ENCODE assay signal across 30 cellular contexts in the genomic region with DNA sequence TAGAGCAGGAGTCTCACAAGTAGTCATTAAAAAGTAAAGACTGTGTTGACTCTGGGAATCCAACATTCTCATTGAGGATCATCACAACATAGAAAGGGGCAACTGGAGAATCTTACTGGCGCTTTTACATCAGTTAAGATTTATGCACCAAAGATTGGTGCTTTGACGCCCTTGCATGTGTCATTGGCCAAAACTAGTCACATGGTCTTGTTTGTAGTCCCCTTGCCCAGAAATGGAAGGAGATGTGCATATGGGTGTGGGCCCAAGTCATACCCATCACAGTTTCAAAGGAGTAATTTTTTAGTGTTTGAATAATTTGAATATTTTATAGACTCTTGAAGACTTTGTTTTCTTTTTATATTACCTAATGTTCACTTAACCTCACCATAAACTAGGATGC.
"Had no signal": no experiment of that assay in that cellular context is flagged by ENCODE, and none has a peak within 500 bp of the region (broad histone marks: within the 10 kb centered on the region; RNA-seq: fewer than 3 reads in every experiment).

No MANE protein-coding gene starts in this region.

- H3K36me3 ChIP-seq: neutrophil, ovary, right lobe of liver, sigmoid colon, stomach, thoracic aorta, thyroid gland, tibial nerve, upper lobe of left lung, vagina had no signal

- H3K27me3 Mint-ChIP-seq: naive thymus-derived CD8-positive, alpha-beta T cell; natural killer cell treated with Interleukin-12 subunit alpha and Interleukin-12 subunit beta and Interleukin-15 and Interleukin-18, amount 100 ng/mL, for 72 hours; stimulated activated naive B cell treated with anti-CD40 and anti-IgM and Interleukin-4, amounts not matched to agents 10 μg/mL and 1 μg/mL and 100 μg/mL, for 72 hours; stimulated activated naive CD8-positive, alpha-beta T cell treated with anti-CD3 and anti-CD28 coated beads, Interleukin-15, Interleukin-2, amounts not matched to agents 100 ng/mL and 50 ng/mL, for 24 hours had no signal

- H3K9ac ChIP-seq: parathyroid adenoma had no signal

- H3K4me1 Mint-ChIP-seq: naive thymus-derived CD8-positive, alpha-beta T cell; neural crest cell; stimulated activated effector memory CD8-positive, alpha-beta T cell treated with anti-CD3 and anti-CD28 coated beads, Interleukin-12 subunit alpha, Interleukin-12 subunit beta, amount 100 ng/mL, for 72 hours; stimulated activated naive B cell treated with anti-CD40 and anti-IgM and Interleukin-4, amounts not matched to agents 10 μg/mL and 1 μg/mL and 100 μg/mL, for 72 hours had no signal

- H3K79me2 ChIP-seq: parathyroid adenoma had no signal

- H2AFZ ChIP-seq: parathyroid adenoma had no signal

- H3K36me3 Mint-ChIP-seq: naive thymus-derived CD8-positive, alpha-beta T cell; stimulated activated effector memory CD8-positive, alpha-beta T cell treated with anti-CD3 and anti-CD28 coated beads, Interleukin-12 subunit alpha, Interleukin-12 subunit beta, amount 100 ng/mL, for 72 hours; stimulated activated naive B cell treated with anti-CD40 and anti-IgM and Interleukin-4, amounts not matched to agents 10 μg/mL and 1 μg/mL and 100 μg/mL, for 72 hours had no signal

- DNase-seq: naive thymus-derived CD8-positive, alpha-beta T cell; nephron progenitor cell; nucleus accumbens; ovary; posterior cingulate gyrus; psoas muscle; right cardiac atrium; right lobe of liver; sigmoid colon; small intestine; stimulated activated CD4-positive, alpha-beta T cell treated with anti-CD3 and anti-CD28 coated beads, Interleukin-15, amount 100 ng/mL, for 24 hours; stimulated activated CD4-positive, alpha-beta T cell treated with anti-CD3 and anti-CD28 coated beads, Interleukin-2, amount 100 ng/mL, for 24 hours; stimulated activated CD4-positive, alpha-beta T cell treated with anti-CD3 and anti-CD28 coated beads, Interleukin-2, amount 100 ng/mL, for 48 hours; stimulated activated CD4-positive, alpha-beta T cell treated with anti-CD3 and anti-CD28 coated beads, Interleukin-4, amount 100 ng/mL, for 24 hours; stimulated activated naive B cell treated with anti-CD40 and anti-IgM and Interleukin-4, amounts not matched to agents 10 μg/mL and 1 μg/mL and 100 μg/mL, for 72 hours; stimulated activated naive CD4-positive, alpha-beta T cell treated with Interleukin-2 at 50 U/mL for 16 hours; stomach; thyroid gland; trophoblast cell; upper lobe of left lung had no signal

- H3K4me3 ChIP-seq: ovary, psoas muscle, right lobe of liver, sigmoid colon, stomach, thoracic aorta, thyroid gland, tibial nerve, upper lobe of left lung, vagina had no signal

- H3K9me3 Mint-ChIP-seq: nephron progenitor cell; neural crest cell; stimulated activated naive B cell treated with anti-CD40 and anti-IgM and Interleukin-4, amounts not matched to agents 10 μg/mL and 1 μg/mL and 100 μg/mL, for 72 hours; stimulated activated naive CD8-positive, alpha-beta T cell treated with anti-CD3 and anti-CD28 coated beads, Interleukin-15, Interleukin-2, amounts not matched to agents 100 ng/mL and 50 ng/mL, for 24 hours had no signal

- H3K27ac Mint-ChIP-seq: naive thymus-derived CD8-positive, alpha-beta T cell; natural killer cell treated with Interleukin-12 subunit alpha and Interleukin-12 subunit beta and Interleukin-15 and Interleukin-18, amount 100 ng/mL, for 72 hours; nephron progenitor cell; progenitor cell of endocrine pancreas; stimulated activated effector memory CD8-positive, alpha-beta T cell treated with anti-CD3 and anti-CD28 coated beads, Interleukin-12 subunit alpha, Interleukin-12 subunit beta, amount 100 ng/mL, for 72 hours; stimulated activated naive B cell treated with anti-CD40 and anti-IgM and Interleukin-4, amounts not matched to agents 10 μg/mL and 1 μg/mL and 100 μg/mL, for 72 hours; stimulated activated naive CD8-positive, alpha-beta T cell treated with anti-CD3 and anti-CD28 coated beads, Interleukin-15, Interleukin-2, amounts not matched to agents 100 ng/mL and 50 ng/mL, for 24 hours had no signal

- H3K27ac ChIP-seq: neutrophil, ovary, parathyroid adenoma, psoas muscle, right lobe of liver, sigmoid colon, stomach, thoracic aorta, thyroid gland, tibial nerve, upper lobe of left lung, vagina had no signal

- H3K27me3 ChIP-seq: neutrophil, ovary, right lobe of liver, sigmoid colon, stomach, thyroid gland, tibial nerve, upper lobe of left lung, vagina had no signal

- ATAC-seq: naive thymus-derived CD8-positive, alpha-beta T cell; natural killer cell treated with Interleukin-12 subunit alpha and Interleukin-12 subunit beta and Interleukin-15 and Interleukin-18, amount 100 ng/mL, for 72 hours; psoas muscle; right cardiac atrium; right lobe of liver; stimulated activated effector memory CD8-positive, alpha-beta T cell treated with anti-CD3 and anti-CD28 coated beads, Interleukin-12 subunit alpha, Interleukin-12 subunit beta, amount 100 ng/mL, for 72 hours; stimulated activated naive B cell treated with anti-CD40 and anti-IgM and Interleukin-4, amounts not matched to agents 10 μg/mL and 1 μg/mL and 100 μg/mL, for 72 hours had no signal

- H3K4me3 Mint-ChIP-seq: naive thymus-derived CD8-positive, alpha-beta T cell; natural killer cell treated with Interleukin-12 subunit alpha and Interleukin-12 subunit beta and Interleukin-15 and Interleukin-18, amount 100 ng/mL, for 72 hours; nephron progenitor cell; neural crest cell; stimulated activated effector memory CD8-positive, alpha-beta T cell treated with anti-CD3 and anti-CD28 coated beads, Interleukin-12 subunit alpha, Interleukin-12 subunit beta, amount 100 ng/mL, for 72 hours; stimulated activated naive B cell treated with anti-CD40 and anti-IgM and Interleukin-4, amounts not matched to agents 10 μg/mL and 1 μg/mL and 100 μg/mL, for 72 hours; stimulated activated naive CD8-positive, alpha-beta T cell treated with anti-CD3 and anti-CD28 coated beads, Interleukin-15, Interleukin-2, amounts not matched to agents 100 ng/mL and 50 ng/mL, for 24 hours had no signal

- H3K4me1 ChIP-seq: parathyroid adenoma, psoas muscle, right lobe of liver, sigmoid colon, stomach, thyroid gland, tibial nerve, upper lobe of left lung, vagina had no signal

- H3K9me3 ChIP-seq: neutrophil, ovary, psoas muscle, right lobe of liver, sigmoid colon, stomach, thoracic aorta, thyroid gland, tibial nerve, upper lobe of left lung, vagina had no signal
